In genomic region chr21:45287438-45288391, GRCh38 we compare ENCODE assay signal across 8 cellular contexts. TPM values are rescaled to one million over a fixed set of nuclear protein-coding genes. Genes with fewer than 3 reads are reported as not detected.
DNase-seq lines count a peak whose midpoint lies in the region; FAIRE-seq lines count a peak whose summit lies in the region.

A gene with protein sequence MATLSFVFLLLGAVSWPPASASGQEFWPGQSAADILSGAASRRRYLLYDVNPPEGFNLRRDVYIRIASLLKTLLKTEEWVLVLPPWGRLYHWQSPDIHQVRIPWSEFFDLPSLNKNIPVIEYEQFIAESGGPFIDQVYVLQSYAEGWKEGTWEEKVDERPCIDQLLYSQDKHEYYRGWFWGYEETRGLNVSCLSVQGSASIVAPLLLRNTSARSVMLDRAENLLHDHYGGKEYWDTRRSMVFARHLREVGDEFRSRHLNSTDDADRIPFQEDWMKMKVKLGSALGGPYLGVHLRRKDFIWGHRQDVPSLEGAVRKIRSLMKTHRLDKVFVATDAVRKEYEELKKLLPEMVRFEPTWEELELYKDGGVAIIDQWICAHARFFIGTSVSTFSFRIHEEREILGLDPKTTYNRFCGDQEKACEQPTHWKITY (minus strand): TSS chr21:45287895. CDS start chr21:45287871, 24 bp downstream.

- H3F3A ChIP-seq in GM23248 (ENCODE audit: insufficient read depth): peaks cover 15% of the 10 kb centered on the region; the same call in 1 of the 2 replicates

- H3K27me3 ChIP-seq in GM23248 (replicated peaks; ENCODE audit: insufficient read depth) (no peaks in the 10 kb centered on the region), esophagus (ENCODE audit: control insufficient read depth in 1 of 2, insufficient read depth in 2 of 2, low read length in 2 of 2) (no peaks in the 10 kb centered on the region), muscle layer of colon (ENCODE audit: control insufficient read depth in 1 of 2, insufficient read depth in 2 of 2, low read length in 2 of 2) (no peaks in the 10 kb centered on the region)

- H3K9me3 ChIP-seq in GM23248 (ENCODE audit: low read depth) (no peaks in the 10 kb centered on the region), esophagus (ENCODE audit: control insufficient read depth in 2 of 2, insufficient read depth in 1 of 2, low read depth in 1 of 2, low read length in 1 of 2) (no peaks in the 10 kb centered on the region), muscle layer of colon (ENCODE audit: low read length) (no peaks in the 10 kb centered on the region)

- H4K20me1 ChIP-seq in GM23248 (ENCODE audit: insufficient read depth): no peaks in the 10 kb centered on the region

- peak within 1 kb of the TSS; percentile 85 for H3K4me2 ChIP-seq in GM23248 (ENCODE audit: unreplicated experiment)

- no peak for FAIRE-seq in RCC 7860 (lab: Jason Lieb, UNC)

- H2AFZ ChIP-seq in GM23248: 0 out of 2 replicates have a peak within 1 kb of the TSS, but pooled peaks have one; percentile 41

- peak; percentile 86 for DNase-seq in DMS79 treated with DMSO at 0.1 percent for 48 hours (lab: John Stamatoyannopoulos, UW)
- DNase-seq in GM23248: peak; percentile 97
- DNase-seq in Kasumi-1 (lab: John Stamatoyannopoulos, UW): peak; percentile 70 to 78
- DNase-seq in RCC 7860 (ENCODE audit: low spot score): peak; percentile 90
- DNase-seq in activated T-cell treated with anti-CD3 and anti-CD28 coated beads, Interleukin-2, amount 50 U/mL, for 48 hours: peak; percentile 99
- DNase-seq in stimulated activated CD8-positive, alpha-beta memory T cell treated with anti-CD3 and anti-CD28 coated beads, Interleukin-7, amount 100 ng/mL, for 1 hour (ENCODE audit: low read depth in 2 of 2): peak; percentile 99 to 100

- peaks cover 23% of the 10 kb centered on the region for H3K36me3 ChIP-seq in GM23248 (ENCODE audit: low read depth)
- peaks cover 9 to 24% of the 10 kb centered on the region in 2 donors for H3K36me3 ChIP-seq in esophagus (ENCODE audit: control insufficient read depth in 2 of 2, insufficient read depth in 2 of 2, low read length in 1 of 2)
- peaks cover 27% of the 10 kb centered on the region for H3K36me3 ChIP-seq in muscle layer of colon (ENCODE audit: insufficient read depth, low read length)

- H3K27ac ChIP-seq in GM23248 (peak within 1 kb of the TSS; percentile 63), esophagus (ENCODE audit: low read depth in 2 of 2, low read length in 1 of 2) (peak within 1 kb of the TSS; percentile 58 to 75), muscle layer of colon (ENCODE audit: low read depth, low read length) (peak within 1 kb of the TSS; percentile 86)

- 2% methylated on average over 42 to 88 of the region's 90 CpGs for WGBS in GM23248 (ENCODE audit: low coverage in 1 of 2, low lambda C conversion rate in 2 of 2, missing lambda C conversion rate in 2 of 2), 2 experiments
- whole genome bisulfite sequencing in esophagus, 2 donors: 1% methylated on average over 71 to 90 of the region's 90 CpGs

- in situ Hi-C loops in GM23248 (cut with MboI): loop anchor here (25.0 kb wide), 1 partner anchor 550 kb away; no protein-coding TSS in a partner anchor

- H3K9ac ChIP-seq in GM23248 (peak within 1 kb of the TSS; percentile 87), muscle layer of colon (ENCODE audit: low read length) (peak within 1 kb of the TSS; percentile 46)

- peaks cover 57% of the 10 kb centered on the region for H3K79me2 ChIP-seq in GM23248 (ENCODE audit: insufficient read depth)

- peaks cover 14% of the 10 kb centered on the region for H3K4me1 ChIP-seq in GM23248 (ENCODE audit: insufficient read depth)
- H3K4me1 ChIP-seq in esophagus (ENCODE audit: control insufficient read depth in 2 of 2, insufficient read depth in 2 of 2, low read length in 1 of 2): peaks cover 2 to 8% of the 10 kb centered on the region in 2 donors
- peaks cover 20% of the 10 kb centered on the region for H3K4me1 ChIP-seq in muscle layer of colon (ENCODE audit: insufficient read depth, low read length)

- H3K9me2 ChIP-seq in GM23248 (ENCODE audit: insufficient read depth): no peaks in the 10 kb centered on the region

- H3K4me3 ChIP-seq in GM23248 (peak within 1 kb of the TSS; percentile 77), esophagus (ENCODE audit: low read depth in 1 of 2, low read length in 2 of 2) (peak within 1 kb of the TSS; percentile 80 to 84), muscle layer of colon (ENCODE audit: low read depth in 1 of 2, low read length in 2 of 2) (peak within 1 kb of the TSS; percentile 54 to 79)

RNA-seq across cellular contexts. Expression of the gene that starts here (rescaled TPM):
- 48.2 and 54.0 TPM in 2 replicates for total RNA-seq in GM23248 (2014; rRNA removed; shearing (Covaris generic))
- 30.1 and 30.9 TPM in 2 replicates for polyA plus RNA-seq in GM23248 (2016; fragmentation: Nextera tagmentation; extraction: Ambion mirVana)
- 10 to 100 TPM in 1 of 2 donors, 1 to 10 TPM in 1; 6.4 to 13.3 TPM for polyA plus RNA-seq in esophagus

Comparison
In these comparisons a context has a peak if more than half of its experiments do, and no peak if none do; other contexts are left out.
1. Peak in every context shown above with its lines: DNase-seq, H3K4me3 ChIP-seq and H3K27ac ChIP-seq.